In genomic region chr16:23556881-23557778, GRCh38 we compare ENCODE assay signal across 1 cellular context.
TF ChIP-seq lines count a peak whose summit lies in the region.

Gene EARS2, minus strand, starts transcription at chr16:23557350. Its CDS starts 7 bp downstream, at chr16:23557343.
Gene UBFD1, plus strand, starts transcription at chr16:23557727. Its CDS starts 16 bp downstream, at chr16:23557743.

TF ChIP-seq in HepG2, 621 proteins besides CTCF, POLR2A, EP300 and RAD21 (continued from another document and continues in another):
- TF ChIP-seq ZNF709 (CRISPR knock-in tag; IDR thresholded peaks at IDR 0.05): peak; percentile 92; the same call in 1 of the 2 replicates
- TF ChIP-seq ZNF496 (CRISPR knock-in tag; IDR thresholded peaks at IDR 0.05; ENCODE audit: insufficient replicate concordance): no peak
- TF ChIP-seq ZNF17 (CRISPR knock-in tag; IDR thresholded peaks at IDR 0.05): no peak
- TF ChIP-seq RARA (CRISPR knock-in tag; IDR thresholded peaks at IDR 0.05): peak; percentile 63; the same call in 1 of the 2 replicates
- TF ChIP-seq TEF (CRISPR knock-in tag; IDR thresholded peaks at IDR 0.05): peak; percentile 94
- TF ChIP-seq RFXANK (CRISPR knock-in tag; IDR thresholded peaks at IDR 0.05): peak; percentile 89; the same call in 1 of the 2 replicates
- TF ChIP-seq KMT2A (CRISPR knock-in tag; IDR thresholded peaks at IDR 0.05): peak; percentile 90
- peak; percentile 86 for TF ChIP-seq HNRNPLL (IDR thresholded peaks at IDR 0.05; ENCODE audit: low read depth, low read length, poor library complexity, severe bottlenecking)
- 0 out of 2 replicates have a peak, but pooled peaks have one; percentile 52 for TF ChIP-seq NFKBIZ (CRISPR knock-in tag; IDR thresholded peaks at IDR 0.05)
- peak; percentile 100 for TF ChIP-seq MAX (IDR thresholded peaks at IDR 0.05)
- TF ChIP-seq, protein P1, sequence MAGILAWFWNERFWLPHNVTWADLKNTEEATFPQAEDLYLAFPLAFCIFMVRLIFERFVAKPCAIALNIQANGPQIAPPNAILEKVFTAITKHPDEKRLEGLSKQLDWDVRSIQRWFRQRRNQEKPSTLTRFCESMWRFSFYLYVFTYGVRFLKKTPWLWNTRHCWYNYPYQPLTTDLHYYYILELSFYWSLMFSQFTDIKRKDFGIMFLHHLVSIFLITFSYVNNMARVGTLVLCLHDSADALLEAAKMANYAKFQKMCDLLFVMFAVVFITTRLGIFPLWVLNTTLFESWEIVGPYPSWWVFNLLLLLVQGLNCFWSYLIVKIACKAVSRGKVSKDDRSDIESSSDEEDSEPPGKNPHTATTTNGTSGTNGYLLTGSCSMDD (CRISPR knock-in tag; IDR thresholded peaks at IDR 0.05): no peak; the same call in 1 of the 2 replicates
- TF ChIP-seq ZNF512 (CRISPR knock-in tag; IDR thresholded peaks at IDR 0.05): 0 out of 2 replicates have a peak, but pooled peaks have one; percentile 58
- peak; percentile 92; the same call in 1 of the 2 replicates for TF ChIP-seq PAX8 (CRISPR knock-in tag; IDR thresholded peaks at IDR 0.05; ENCODE audit: borderline replicate concordance)
- TF ChIP-seq ATM (IDR thresholded peaks at IDR 0.05; ENCODE audit: borderline replicate concordance): no peak
- peak; percentile 83; the same call in 1 of the 2 replicates for TF ChIP-seq ZFP37 (CRISPR knock-in tag; IDR thresholded peaks at IDR 0.05; ENCODE audit: borderline replicate concordance)
- TF ChIP-seq ZKSCAN8 (CRISPR knock-in tag; IDR thresholded peaks at IDR 0.05; ENCODE audit: borderline replicate concordance): peak; percentile 61; the same call in 1 of the 2 replicates
- peak; percentile 71 for TF ChIP-seq ZNF225 (CRISPR knock-in tag; IDR thresholded peaks at IDR 0.05)
- TF ChIP-seq KDM5B (CRISPR knock-in tag; IDR thresholded peaks at IDR 0.05; ENCODE audit: borderline replicate concordance): peak; percentile 97
- TF ChIP-seq ZNF83 (CRISPR knock-in tag; IDR thresholded peaks at IDR 0.05; ENCODE audit: borderline replicate concordance): peak; percentile 94; the same call in 1 of the 2 replicates
- TF ChIP-seq ZMYM2 (CRISPR knock-in tag; IDR thresholded peaks at IDR 0.05): peak; percentile 99
- peak; percentile 88 for TF ChIP-seq ISL2 (CRISPR knock-in tag; IDR thresholded peaks at IDR 0.05)
- no peak for TF ChIP-seq ZNF329 (CRISPR knock-in tag; IDR thresholded peaks at IDR 0.05; ENCODE audit: low read depth)
- TF ChIP-seq ZNF775 (CRISPR knock-in tag; IDR thresholded peaks at IDR 0.05; ENCODE audit: borderline replicate concordance): peak; percentile 93; the same call in 1 of the 2 replicates
- peak; percentile 87; the same call in 1 of the 2 replicates for TF ChIP-seq SNAPC2 (CRISPR knock-in tag; IDR thresholded peaks at IDR 0.05)
- peak; percentile 90 for TF ChIP-seq KLF12 (CRISPR knock-in tag; IDR thresholded peaks at IDR 0.05; ENCODE audit: borderline replicate concordance)
- TF ChIP-seq, protein P2, sequence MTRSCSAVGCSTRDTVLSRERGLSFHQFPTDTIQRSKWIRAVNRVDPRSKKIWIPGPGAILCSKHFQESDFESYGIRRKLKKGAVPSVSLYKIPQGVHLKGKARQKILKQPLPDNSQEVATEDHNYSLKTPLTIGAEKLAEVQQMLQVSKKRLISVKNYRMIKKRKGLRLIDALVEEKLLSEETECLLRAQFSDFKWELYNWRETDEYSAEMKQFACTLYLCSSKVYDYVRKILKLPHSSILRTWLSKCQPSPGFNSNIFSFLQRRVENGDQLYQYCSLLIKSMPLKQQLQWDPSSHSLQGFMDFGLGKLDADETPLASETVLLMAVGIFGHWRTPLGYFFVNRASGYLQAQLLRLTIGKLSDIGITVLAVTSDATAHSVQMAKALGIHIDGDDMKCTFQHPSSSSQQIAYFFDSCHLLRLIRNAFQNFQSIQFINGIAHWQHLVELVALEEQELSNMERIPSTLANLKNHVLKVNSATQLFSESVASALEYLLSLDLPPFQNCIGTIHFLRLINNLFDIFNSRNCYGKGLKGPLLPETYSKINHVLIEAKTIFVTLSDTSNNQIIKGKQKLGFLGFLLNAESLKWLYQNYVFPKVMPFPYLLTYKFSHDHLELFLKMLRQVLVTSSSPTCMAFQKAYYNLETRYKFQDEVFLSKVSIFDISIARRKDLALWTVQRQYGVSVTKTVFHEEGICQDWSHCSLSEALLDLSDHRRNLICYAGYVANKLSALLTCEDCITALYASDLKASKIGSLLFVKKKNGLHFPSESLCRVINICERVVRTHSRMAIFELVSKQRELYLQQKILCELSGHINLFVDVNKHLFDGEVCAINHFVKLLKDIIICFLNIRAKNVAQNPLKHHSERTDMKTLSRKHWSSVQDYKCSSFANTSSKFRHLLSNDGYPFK (CRISPR knock-in tag; IDR thresholded peaks at IDR 0.05; ENCODE audit: borderline replicate concordance): peak; percentile 96
- peak; percentile 94 for TF ChIP-seq RBM39 (IDR thresholded peaks at IDR 0.05; ENCODE audit: low read depth, low read length, poor library complexity, severe bottlenecking)
- peak; percentile 58 for TF ChIP-seq ZBTB20 (CRISPR knock-in tag; IDR thresholded peaks at IDR 0.05; ENCODE audit: borderline replicate concordance, low read depth)
- TF ChIP-seq ZNF549 (CRISPR knock-in tag; IDR thresholded peaks at IDR 0.05): peak; percentile 76; the same call in 1 of the 2 replicates
- TF ChIP-seq, protein P3, sequence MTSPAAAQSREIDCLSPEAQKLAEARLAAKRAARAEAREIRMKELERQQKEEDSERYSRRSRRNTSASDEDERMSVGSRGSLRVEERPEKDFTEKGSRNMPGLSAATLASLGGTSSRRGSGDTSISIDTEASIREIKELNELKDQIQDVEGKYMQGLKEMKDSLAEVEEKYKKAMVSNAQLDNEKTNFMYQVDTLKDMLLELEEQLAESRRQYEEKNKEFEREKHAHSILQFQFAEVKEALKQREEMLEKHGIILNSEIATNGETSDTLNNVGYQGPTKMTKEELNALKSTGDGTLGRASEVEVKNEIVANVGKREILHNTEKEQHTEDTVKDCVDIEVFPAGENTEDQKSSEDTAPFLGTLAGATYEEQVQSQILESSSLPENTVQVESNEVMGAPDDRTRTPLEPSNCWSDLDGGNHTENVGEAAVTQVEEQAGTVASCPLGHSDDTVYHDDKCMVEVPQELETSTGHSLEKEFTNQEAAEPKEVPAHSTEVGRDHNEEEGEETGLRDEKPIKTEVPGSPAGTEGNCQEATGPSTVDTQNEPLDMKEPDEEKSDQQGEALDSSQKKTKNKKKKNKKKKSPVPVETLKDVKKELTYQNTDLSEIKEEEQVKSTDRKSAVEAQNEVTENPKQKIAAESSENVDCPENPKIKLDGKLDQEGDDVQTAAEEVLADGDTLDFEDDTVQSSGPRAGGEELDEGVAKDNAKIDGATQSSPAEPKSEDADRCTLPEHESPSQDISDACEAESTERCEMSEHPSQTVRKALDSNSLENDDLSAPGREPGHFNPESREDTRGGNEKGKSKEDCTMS (CRISPR knock-in tag; conservative IDR thresholded peaks at IDR 0.05): no peak; the same call in 1 of the 2 replicates
- TF ChIP-seq ZNF616 (CRISPR knock-in tag; IDR thresholded peaks at IDR 0.05; ENCODE audit: low read depth): peak; percentile 65
- TF ChIP-seq DR1 (CRISPR knock-in tag; IDR thresholded peaks at IDR 0.05): peak; percentile 90
- TF ChIP-seq SRSF9 (IDR thresholded peaks at IDR 0.05; ENCODE audit: borderline replicate concordance, insufficient read depth, low read depth, low read length, poor library complexity, severe bottlenecking): no peak
- peak; percentile 93; the same call in 1 of the 2 replicates for TF ChIP-seq ZNF275 (CRISPR knock-in tag; IDR thresholded peaks at IDR 0.05; ENCODE audit: borderline replicate concordance)
- peak; percentile 86; the same call in 1 of the 2 replicates for TF ChIP-seq ZNF598 (CRISPR knock-in tag; IDR thresholded peaks at IDR 0.05; ENCODE audit: borderline replicate concordance)
- peak; percentile 93 for TF ChIP-seq KDM2A (CRISPR knock-in tag; IDR thresholded peaks at IDR 0.05; ENCODE audit: borderline replicate concordance, low read depth)
- peak; percentile 14 to 41; a peak in 2 of 4 replicates for TF ChIP-seq NR2F1 (CRISPR knock-in tag; IDR thresholded peaks at IDR 0.05)
- no peak for TF ChIP-seq HNRNPL (IDR thresholded peaks at IDR 0.05; ENCODE audit: low read depth, low read length)
- no peak for TF ChIP-seq ZNF468 (CRISPR knock-in tag; IDR thresholded peaks at IDR 0.05)
- no peak for TF ChIP-seq EED (CRISPR knock-in tag; IDR thresholded peaks at IDR 0.05)
- peak; percentile 97 for TF ChIP-seq MNT (IDR thresholded peaks at IDR 0.05)
- TF ChIP-seq ZNF563 (CRISPR knock-in tag; IDR thresholded peaks at IDR 0.05): peak; percentile 37; the same call in 1 of the 2 replicates
- peak; percentile 85; the same call in 1 of the 2 replicates for TF ChIP-seq ZNF747 (CRISPR knock-in tag; IDR thresholded peaks at IDR 0.05; ENCODE audit: borderline replicate concordance)
- TF ChIP-seq SOX6 (IDR thresholded peaks at IDR 0.05): no peak
- peak; percentile 91 for TF ChIP-seq SOX6 (CRISPR knock-in tag; IDR thresholded peaks at IDR 0.05)
- TF ChIP-seq, protein P4, sequence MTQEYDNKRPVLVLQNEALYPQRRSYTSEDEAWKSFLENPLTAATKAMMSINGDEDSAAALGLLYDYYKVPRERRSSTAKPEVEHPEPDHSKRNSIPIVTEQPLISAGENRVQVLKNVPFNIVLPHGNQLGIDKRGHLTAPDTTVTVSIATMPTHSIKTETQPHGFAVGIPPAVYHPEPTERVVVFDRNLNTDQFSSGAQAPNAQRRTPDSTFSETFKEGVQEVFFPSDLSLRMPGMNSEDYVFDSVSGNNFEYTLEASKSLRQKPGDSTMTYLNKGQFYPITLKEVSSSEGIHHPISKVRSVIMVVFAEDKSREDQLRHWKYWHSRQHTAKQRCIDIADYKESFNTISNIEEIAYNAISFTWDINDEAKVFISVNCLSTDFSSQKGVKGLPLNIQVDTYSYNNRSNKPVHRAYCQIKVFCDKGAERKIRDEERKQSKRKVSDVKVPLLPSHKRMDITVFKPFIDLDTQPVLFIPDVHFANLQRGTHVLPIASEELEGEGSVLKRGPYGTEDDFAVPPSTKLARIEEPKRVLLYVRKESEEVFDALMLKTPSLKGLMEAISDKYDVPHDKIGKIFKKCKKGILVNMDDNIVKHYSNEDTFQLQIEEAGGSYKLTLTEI (CRISPR knock-in tag; conservative IDR thresholded peaks at IDR 0.05): no peak
- peak; percentile 93 for TF ChIP-seq HOXA3 (CRISPR knock-in tag; IDR thresholded peaks at IDR 0.05)
- TF ChIP-seq ZFAT (CRISPR knock-in tag; conservative IDR thresholded peaks at IDR 0.05): peak; percentile 91
- TF ChIP-seq ZNF770 (CRISPR knock-in tag; IDR thresholded peaks at IDR 0.05): peak; percentile 89
